Comparison of ENCODE assay signal across 17 cellular contexts in the genomic region with DNA sequence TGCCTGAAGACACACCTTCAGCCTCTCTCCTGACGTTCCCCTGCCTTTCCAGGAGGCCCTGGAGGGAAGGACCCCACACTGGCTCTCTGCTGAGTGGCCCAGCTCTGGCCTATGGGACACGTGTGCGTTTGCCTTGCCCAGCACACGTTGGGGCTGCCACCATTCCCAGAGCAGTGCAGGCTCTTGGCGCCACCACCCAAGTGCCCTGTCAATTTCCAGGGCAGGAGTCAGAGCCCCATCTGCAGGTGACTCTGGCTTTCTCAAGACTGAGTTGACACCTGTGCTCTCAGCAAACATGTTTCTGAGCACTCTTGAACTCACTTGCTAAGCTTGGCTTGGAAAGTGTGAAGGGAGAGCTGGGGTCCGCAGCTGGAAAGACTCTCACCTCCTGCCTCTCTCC. TPM values are rescaled to one million over a fixed set of nuclear protein-coding genes. Genes with fewer than 3 reads are reported as not detected.
DNase-seq lines count a peak whose midpoint lies in the region; ATAC-seq and TF ChIP-seq lines count a peak whose summit lies in the region.
"Had no signal": no experiment of that assay in that cellular context is flagged by ENCODE, and none has a peak within 500 bp of the region (broad histone marks: within the 10 kb centered on the region; RNA-seq: fewer than 3 reads in every experiment).

No MANE protein-coding gene starts in this region.

- H3K4me1 Mint-ChIP-seq in Calu3 (ENCODE audit: low read depth, unreplicated experiment) (peaks cover 45% of the 10 kb centered on the region), progenitor cell of endocrine pancreas (ENCODE audit: low read depth) (peaks cover 31% of the 10 kb centered on the region)
- peaks cover 27% of the 10 kb centered on the region for H3K4me1 Mint-ChIP-seq in activated CD4-positive, alpha-beta T cell treated with anti-CD3 and anti-CD28 coated beads, Interleukin-2, amount 10 ng/mL, durations not matched to agents 24 days and 14 days

- CTCF ChIA-PET in Calu3 (lab: Charles Lee) = interaction anchor here (0.5 to 1.6 kb wide), 4 partner anchors 12 to 75 kb away, joined by 3 to 15 read pairs (median 4); no protein-coding TSS in a partner anchor

- ATAC-seq in left lobe of liver = peak; percentile 59
- ATAC-seq: SK-N-SH treated with all-trans-retinoic acid at 6 μM for 48 hours had no signal

- DNase-seq in Calu3 (peak; percentile 67), GM12864 (ENCODE audit: low read depth) (no peak), NCI-H69 (lab: John Stamatoyannopoulos, UW) (peak; percentile 0), left lobe of liver (ENCODE audit: low spot score) (peak; percentile 63), NCI-H2227 treated with DMSO at 0.1 percent for 48 hours (lab: John Stamatoyannopoulos, UW) (no peak), progenitor cell of endocrine pancreas (ENCODE audit: low spot score, unreplicated experiment) (no peak), AG08396 (ENCODE audit: low spot score) (no peak)
- no peak for DNase-seq in activated CD4-positive, alpha-beta T cell treated with anti-CD3 and anti-CD28 coated beads, Interleukin-2, amount 10 ng/mL, durations not matched to agents 24 days and 14 days
- DNase-seq: brain microvascular endothelial cell, glutamatergic neuron, left ventricle myocardium inferior, NCI-H1436, NCI-H82 had no signal

- no peak overlapping the region for H3K27ac Mint-ChIP-seq in Calu3 (ENCODE audit: unreplicated experiment)
- H3K27ac Mint-ChIP-seq in progenitor cell of endocrine pancreas = no peak overlapping the region
- no peak overlapping the region for H3K27ac Mint-ChIP-seq in activated CD4-positive, alpha-beta T cell treated with anti-CD3 and anti-CD28 coated beads, Interleukin-2, amount 10 ng/mL, durations not matched to agents 24 days and 14 days
- H3K27ac Mint-ChIP-seq: activated T-helper 2 cell treated with anti-CD3 and anti-CD28 coated beads, Interferon-gamma antibody, Interleukin-2, Interleukin-4, amounts not matched to agents 10 μg/mL and 5 μg/mL and 100 μg/mL, durations not matched to agents 14 hours and 24 hours and 36 hours had no signal

- no peak overlapping the region for H3K4me3 ChIP-seq in GM12864 (ENCODE audit: low read depth, low read length)
- H3K4me3 ChIP-seq: left ventricle myocardium inferior, skin epidermis, tibial nerve had no signal

- H3K9me3 Mint-ChIP-seq in Calu3 (ENCODE audit: low read depth, unreplicated experiment) = no peaks in the 10 kb centered on the region
- no peaks in the 10 kb centered on the region for H3K9me3 Mint-ChIP-seq in progenitor cell of endocrine pancreas (ENCODE audit: low read depth)
- no peaks in the 10 kb centered on the region for H3K9me3 Mint-ChIP-seq in activated CD4-positive, alpha-beta T cell treated with anti-CD3 and anti-CD28 coated beads, Interleukin-2, amount 10 ng/mL, durations not matched to agents 24 days and 14 days
- H3K9me3 Mint-ChIP-seq: activated T-helper 2 cell treated with anti-CD3 and anti-CD28 coated beads, Interferon-gamma antibody, Interleukin-2, Interleukin-4, amounts not matched to agents 10 μg/mL and 5 μg/mL and 100 μg/mL, durations not matched to agents 14 hours and 24 hours and 36 hours had no signal

- TF ChIP-seq CTCF in Calu3 (IDR thresholded peaks at IDR 0.05; ENCODE audit: unreplicated experiment) (peak; percentile 31), GM12864 (IDR thresholded peaks at IDR 0.05; ENCODE audit: low read depth, low read length, missing control alignments) (peak; percentile 45), progenitor cell of endocrine pancreas (IDR thresholded peaks at IDR 0.05; ENCODE audit: unreplicated experiment) (no peak)

- H3K36me3 Mint-ChIP-seq in Calu3 (ENCODE audit: insufficient read depth, unreplicated experiment) = peaks cover 4% of the 10 kb centered on the region
- H3K36me3 Mint-ChIP-seq in progenitor cell of endocrine pancreas (ENCODE audit: insufficient read depth) = no peaks in the 10 kb centered on the region
- no peaks in the 10 kb centered on the region for H3K36me3 Mint-ChIP-seq in activated CD4-positive, alpha-beta T cell treated with anti-CD3 and anti-CD28 coated beads, Interleukin-2, amount 10 ng/mL, durations not matched to agents 24 days and 14 days (ENCODE audit: low read depth)

- H3K27me3 Mint-ChIP-seq in Calu3 (ENCODE audit: unreplicated experiment) (peaks cover 43% of the 10 kb centered on the region), progenitor cell of endocrine pancreas (peaks cover 43% of the 10 kb centered on the region)
- peaks cover 25% of the 10 kb centered on the region for H3K27me3 Mint-ChIP-seq in activated CD4-positive, alpha-beta T cell treated with anti-CD3 and anti-CD28 coated beads, Interleukin-2, amount 10 ng/mL, durations not matched to agents 24 days and 14 days

- H3K4me3 Mint-ChIP-seq in Calu3 (ENCODE audit: low read depth, unreplicated experiment) (no peak overlapping the region), progenitor cell of endocrine pancreas (ENCODE audit: low read depth) (no peak overlapping the region)
- no peak overlapping the region for H3K4me3 Mint-ChIP-seq in activated CD4-positive, alpha-beta T cell treated with anti-CD3 and anti-CD28 coated beads, Interleukin-2, amount 10 ng/mL, durations not matched to agents 24 days and 14 days

- intact Hi-C loops in Calu3 (cut with micrococcal nuclease; ENCODE audit: unreplicated experiment) = no loop called here
- intact Hi-C loops in activated CD4-positive, alpha-beta T cell treated with anti-CD3 and anti-CD28 coated beads, Interleukin-2, amount 10 ng/mL, durations not matched to agents 24 days and 14 days (cut with micrococcal nuclease) = loop anchor here (1.0 kb wide), 1 partner anchor 73 kb away; no protein-coding TSS in a partner anchor

- no TSS peak for BruUV-seq in Calu3 (replicated peaks; lab: Mats Ljungman, UMichigan)

RNA-seq across cellular contexts. Expression of a gene that starts 4.7 kb away (rescaled TPM):
- 5.0 and 10.5 TPM in 2 replicates for total RNA-seq in Calu3 (2022)
- total RNA-seq in left lobe of liver = 9.0 TPM
- 2.0 TPM in 2 replicates for total RNA-seq in progenitor cell of endocrine pancreas
- 235 and 248 TPM in 2 replicates for total RNA-seq in activated CD4-positive, alpha-beta T cell treated with anti-CD3 and anti-CD28 coated beads, Interleukin-2, amount 10 ng/mL, durations not matched to agents 24 days and 14 days

Comparison
In these comparisons a context has a peak if more than half of its experiments do, and no peak if none do; other contexts are left out.
1. DNase-seq: peak in Calu3 (single experiment), NCI-H69 (single experiment) and left lobe of liver (single experiment); none in GM12864 (single experiment), NCI-H2227 treated with DMSO at 0.1 percent for 48 hours (single experiment), progenitor cell of endocrine pancreas (single experiment), activated CD4-positive, alpha-beta T cell treated with anti-CD3 and anti-CD28 coated beads, Interleukin-2, amount 10 ng/mL, durations not matched to agents 24 days and 14 days (single experiment) and AG08396 (single experiment).
2. RNA of a gene that starts 4.7 kb away (total RNA-seq): 235 to 248 TPM in activated CD4-positive, alpha-beta T cell treated with anti-CD3 and anti-CD28 coated beads, Interleukin-2, amount 10 ng/mL, durations not matched to agents 24 days and 14 days; 9.0 TPM in left lobe of liver (single experiment), 5.0 to 10.5 TPM in Calu3 and 2.0 TPM in progenitor cell of endocrine pancreas; every median in the first group is over 10 times any median in the second.